In the genomic region with DNA sequence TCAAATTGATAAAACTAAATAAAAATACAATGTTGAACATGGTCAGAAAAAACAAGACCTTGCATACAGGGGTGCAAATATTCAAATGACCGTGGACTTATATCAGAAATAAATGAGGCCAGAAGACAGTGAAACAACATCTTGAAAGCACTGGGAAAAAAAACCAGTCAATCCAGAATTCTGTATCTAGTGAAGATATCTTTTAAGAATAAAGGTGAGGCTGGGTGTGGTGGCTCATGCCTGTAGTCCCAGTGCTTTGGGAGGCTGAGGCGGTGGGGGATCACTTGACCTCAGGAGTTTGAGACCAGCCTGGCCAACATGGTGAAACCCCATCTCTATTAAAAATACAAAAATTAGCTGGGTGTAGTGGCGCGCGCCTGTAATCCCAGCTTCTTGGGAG, we compare ENCODE assay signal across 13 cellular contexts. TPM values are rescaled to one million over a fixed set of nuclear protein-coding genes. Genes with fewer than 3 reads are reported as not detected.
DNase-seq lines count a peak whose midpoint lies in the region; ATAC-seq and TF ChIP-seq lines count a peak whose summit lies in the region.
"Had no signal": no experiment of that assay in that cellular context is flagged by ENCODE, and none has a peak within 500 bp of the region (broad histone marks: within the 10 kb centered on the region; RNA-seq: fewer than 3 reads in every experiment).

No MANE protein-coding gene starts in this region.

- no peaks in the 10 kb centered on the region for H3K9me3 ChIP-seq in PC-3 (ENCODE audit: low read length)
- H3K9me3 ChIP-seq in colonic mucosa = no peaks in the 10 kb centered on the region
- H3K9me3 ChIP-seq in mucosa of rectum (ENCODE audit: control insufficient read depth in 2 of 2, low read length in 2 of 2) = no peaks in the 10 kb centered on the region
- no peaks in the 10 kb centered on the region for H3K9me3 ChIP-seq in transverse colon

- H3K9me2 ChIP-seq in PC-3 (replicated peaks; ENCODE audit: low read length) = no peaks in the 10 kb centered on the region

- H3F3A ChIP-seq in PC-3 (ENCODE audit: low read length, unreplicated experiment) = no peaks in the 10 kb centered on the region

- no peak overlapping the region for H2AFZ ChIP-seq in PC-3 (ENCODE audit: low read length)

- H3K27me3 ChIP-seq in PC-3 (ENCODE audit: low read length) (no peaks in the 10 kb centered on the region), colonic mucosa (no peaks in the 10 kb centered on the region), mucosa of rectum (ENCODE audit: control insufficient read depth in 2 of 2, insufficient read depth in 2 of 2, low read length in 2 of 2) (no peaks in the 10 kb centered on the region), transverse colon (no peaks in the 10 kb centered on the region)

- POLR2A ChIA-PET in PC-3 (lab: Charles Lee; ENCODE audit: unreplicated experiment) = interaction anchor here (0.8 kb wide), 1 partner anchor 15 kb away, joined by 4 read pairs; no protein-coding TSS in a partner anchor

- no peak for TF ChIP-seq POLR2A in transverse colon (IDR thresholded peaks at IDR 0.05)

- no peak for ATAC-seq in PC-3

- no TSS peak for BruUV-seq in PC-3 (replicated peaks; lab: Mats Ljungman, UMichigan)

- no peaks in the 10 kb centered on the region for H3K79me2 ChIP-seq in PC-3 (ENCODE audit: low read length)

- no peaks in the 10 kb centered on the region for H4K20me1 ChIP-seq in PC-3 (ENCODE audit: low read length)

- H3K36me3 ChIP-seq in PC-3 (ENCODE audit: low read depth, low read length) (no peaks in the 10 kb centered on the region), colonic mucosa (no peaks in the 10 kb centered on the region), mucosa of rectum (ENCODE audit: control insufficient read depth in 2 of 2, insufficient read depth in 2 of 2, low read length in 2 of 2) (no peaks in the 10 kb centered on the region), transverse colon (no peaks in the 10 kb centered on the region)

- H3K27ac ChIP-seq in PC-3 (ENCODE audit: low read length) (no peak overlapping the region), colonic mucosa (peak overlapping the region; percentile 84), mucosa of rectum (ENCODE audit: low read depth in 2 of 2, low read length in 2 of 2) (peak overlapping the region; percentile 81 to 86), transverse colon (peak overlapping the region; percentile 85 to 91 (median 90))

- TF ChIP-seq EP300 in transverse colon (IDR thresholded peaks at IDR 0.05; ENCODE audit: low read depth) = no peak

- 67 to 81% methylated on average over 2 to 5 of the region's 5 CpGs for WGBS in transverse colon (ENCODE audit: low coverage in 1 of 2), 2 donors

- H3K4me3 ChIP-seq in PC-3 (ENCODE audit: low read length) (no peak overlapping the region), colonic mucosa (no peak overlapping the region), mucosa of rectum (ENCODE audit: low read length in 2 of 2) (peak overlapping the region; percentile 19 to 32), transverse colon (no peak overlapping the region)

- TF ChIP-seq CTCF in PC-3 (conservative IDR thresholded peaks at IDR 0.05; ENCODE audit: low read depth, low read length) (no peak), colonic mucosa (IDR thresholded peaks at IDR 0.05) (no peak), transverse colon (IDR thresholded peaks at IDR 0.05) (no peak)

- 0 out of 2 replicates have a peak overlapping the region, but pooled peaks have one; percentile 67 for H3K4me2 ChIP-seq in PC-3 (ENCODE audit: low read length)

- H3K9ac ChIP-seq in PC-3 (ENCODE audit: low read length) (no peak overlapping the region), colonic mucosa (ENCODE audit: low read depth in 2 of 2, low read length in 2 of 2) (peak overlapping the region in 1 of 2 donors; percentile 66), mucosa of rectum (ENCODE audit: low read depth in 1 of 2, low read length in 2 of 2) (peak overlapping the region in 1 of 2 donors; percentile 38)

- H3K4me1 ChIP-seq in PC-3 (ENCODE audit: insufficient read depth, low read length) (peaks cover 15% of the 10 kb centered on the region), colonic mucosa (no peaks in the 10 kb centered on the region), mucosa of rectum (ENCODE audit: control insufficient read depth in 2 of 2, insufficient read depth in 2 of 2, low read length in 2 of 2) (peaks cover 3 to 20% of the 10 kb centered on the region in 2 donors), transverse colon (peaks cover 0 to 30% (median 20%) of the 10 kb centered on the region in 4 donors)

- DNase-seq in PC-3 (no peak), colonic mucosa (no peak), transverse colon (peak; percentile 39), NCI-H774 (lab: John Stamatoyannopoulos, UW) (no peak), NCI-H1048 (lab: John Stamatoyannopoulos, UW) (no peak), GDM1 (lab: John Stamatoyannopoulos, UW) (no peak), epidermal melanocyte (ENCODE audit: insufficient read length, low spot score) (no peak)
- DNase-seq: AML-193; Calu3; CD4-positive, alpha-beta memory T cell; DMS79 treated with DMSO at 0.1 percent for 48 hours; H9 had no signal

- CTCF ChIA-PET in PC-3 (lab: Charles Lee) = no interaction called here

- intact Hi-C loops in PC-3 (cut with micrococcal nuclease) (no loop called here), colonic mucosa (cut with DNase I) (no loop called here), transverse colon (cut with DNase I; ENCODE audit: low total_unique reads) (no loop called here)

- in situ Hi-C loops in transverse colon (cut with MboI; ENCODE audit: low pct_ligation_motif_present in 1 of 4, low pct_unique_long_range_greater_than_20kb in 1 of 4, low sequenced_read_pairs in 3 of 4) = no loop called here

RNA-seq across cellular contexts. Expression of a gene that starts 15.2 kb away (rescaled TPM):
- 2.9 and 6.3 TPM in 2 replicates for total RNA-seq in PC-3 (2014; rRNA removed)
- 10 to 100 TPM; 67.1 to 76.4 TPM for total RNA-seq in colonic mucosa
- total RNA-seq in transverse colon = 10 to 100 TPM; 69.4 to 84.2 (median 77.3) TPM

RNA-seq across cellular contexts. Expression of a gene that starts 56.0 kb away (rescaled TPM):
- total RNA-seq in PC-3 (2014; rRNA removed) (19.5 and 24.6 TPM in 2 replicates), colonic mucosa (10 to 100 TPM; 62.1 to 72.3 TPM), transverse colon (10 to 100 TPM; 22.4 to 66.7 (median 46.9) TPM)

Comparison
In these comparisons a context has a peak if more than half of its experiments do, and no peak if none do; other contexts are left out.
1. H3K4me3 ChIP-seq: peak in mucosa of rectum (2 of 2); none in PC-3 (single experiment), colonic mucosa (single experiment) and transverse colon (0 of 4).